ENCODE assay signal across 8 cellular contexts in the genomic region with DNA sequence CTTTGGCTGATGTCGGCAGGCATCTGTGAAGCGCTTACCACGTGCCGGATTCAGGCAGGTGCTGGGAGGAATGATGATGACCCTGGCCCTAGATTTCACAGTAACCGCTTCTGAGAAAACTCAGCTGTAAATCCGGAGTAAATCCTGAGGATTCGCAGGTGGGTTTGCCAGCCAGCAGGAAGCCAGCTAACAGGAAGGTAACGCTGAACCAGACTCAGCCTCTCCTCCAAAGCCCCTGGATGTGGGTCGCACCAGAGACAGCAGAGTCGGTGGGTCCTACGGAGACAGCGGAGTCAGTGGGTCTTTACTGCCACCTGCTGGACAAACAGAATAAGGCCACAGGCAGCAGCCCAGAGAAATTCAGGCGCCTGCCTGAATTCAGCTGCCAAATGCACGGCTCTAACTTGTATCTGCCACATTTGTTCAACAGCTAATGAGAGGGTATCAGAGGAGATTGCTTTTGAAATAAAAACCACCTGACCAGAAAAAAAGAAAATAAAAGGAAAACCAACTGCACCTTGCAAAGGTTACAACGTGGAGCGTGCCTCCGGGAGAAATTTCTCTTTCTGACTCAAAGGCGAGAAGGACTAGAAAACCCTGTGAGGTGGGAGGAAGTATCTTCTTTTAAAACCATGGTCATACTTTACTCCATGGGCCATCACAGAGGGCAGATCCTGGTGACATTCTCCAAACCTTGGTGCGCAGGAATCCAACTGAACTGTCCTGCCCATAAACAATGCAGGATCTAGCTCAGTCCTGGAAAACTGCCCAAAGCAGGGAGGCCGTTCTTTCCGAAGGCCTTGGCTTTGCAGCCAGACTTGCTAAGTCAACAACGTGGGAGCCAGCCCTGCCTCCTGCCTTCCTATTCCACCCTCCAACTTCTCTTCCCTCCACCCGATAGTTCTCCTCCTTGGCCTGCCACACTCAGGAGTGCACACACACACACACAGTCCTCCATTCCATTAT. TPM values are rescaled to one million over a fixed set of nuclear protein-coding genes. Genes with fewer than 3 reads are reported as not detected.
DNase-seq lines count a peak whose midpoint lies in the region; ATAC-seq and TF ChIP-seq lines count a peak whose summit lies in the region.

No MANE protein-coding gene starts in this region.

- in situ Hi-C loops in Caki2 (cut with HindIII; ENCODE audit: low pct_unique_long_range_greater_than_20kb, low sequenced_read_pairs), result no loop called here
- in situ Hi-C loops in Panc1 (cut with HindIII; ENCODE audit: low pct_unique_long_range_greater_than_20kb, low sequenced_read_pairs), result no loop called here

- H3K4me1 ChIP-seq in KMS-11 (ENCODE audit: low read depth, poor library complexity, severe bottlenecking) (peaks cover 6% of the 10 kb centered on the region), Panc1 (ENCODE audit: control insufficient read depth, insufficient read depth, low read length) (peaks cover 19% of the 10 kb centered on the region)

- H3K27ac ChIP-seq in KMS-11 (no peak overlapping the region), Panc1 (ENCODE audit: low read length) (peak overlapping the region; percentile 82)

- H3K27me3 Mint-ChIP-seq in activated T-helper 1 cell treated with anti-CD3 and anti-CD28 coated beads, Interleukin-12 subunit alpha, Interleukin-12 subunit beta, Interleukin-2, Interleukin-4 antibody, amounts not matched to agents 30 ng/mL and 10 ng/mL and 1 ng/mL, durations not matched to agents 14 hours and 24 hours and 36 hours (ENCODE audit: insufficient read depth), result peaks cover 12% of the 10 kb centered on the region
- peaks cover 0 to 3% of the 10 kb centered on the region in 2 donors for H3K27me3 Mint-ChIP-seq in natural killer cell treated with Interleukin-12 subunit alpha and Interleukin-12 subunit beta and Interleukin-15 and Interleukin-18, amount 100 ng/mL, for 72 hours

- no peak overlapping the region for H3K27ac Mint-ChIP-seq in activated T-helper 1 cell treated with anti-CD3 and anti-CD28 coated beads, Interleukin-12 subunit alpha, Interleukin-12 subunit beta, Interleukin-2, Interleukin-4 antibody, amounts not matched to agents 30 ng/mL and 10 ng/mL and 1 ng/mL, durations not matched to agents 14 hours and 24 hours and 36 hours
- H3K27ac Mint-ChIP-seq in natural killer cell treated with Interleukin-12 subunit alpha and Interleukin-12 subunit beta and Interleukin-15 and Interleukin-18, amount 100 ng/mL, for 72 hours, result no peak overlapping the region

- no TSS peak for BruUV-seq in Panc1 (replicated peaks; lab: Mats Ljungman, UMichigan)

- intact Hi-C loops in Panc1 (cut with micrococcal nuclease; ENCODE audit: unreplicated experiment), result loop anchor here (1.0 to 2.0 kb wide), 2 partner anchors 284 to 406 kb away; no protein-coding TSS in a partner anchor
- intact Hi-C loops in activated T-helper 1 cell treated with anti-CD3 and anti-CD28 coated beads, Interleukin-12 subunit alpha, Interleukin-12 subunit beta, Interleukin-2, Interleukin-4 antibody, amounts not matched to agents 30 ng/mL and 10 ng/mL and 1 ng/mL, durations not matched to agents 14 hours and 24 hours and 36 hours (cut with micrococcal nuclease), result loop anchor here (1.0 to 5.0 kb wide), 3 partner anchors 284 to 405 kb away; no protein-coding TSS in a partner anchor

- no peaks in the 10 kb centered on the region for H3K4me1 Mint-ChIP-seq in activated T-helper 1 cell treated with anti-CD3 and anti-CD28 coated beads, Interleukin-12 subunit alpha, Interleukin-12 subunit beta, Interleukin-2, Interleukin-4 antibody, amounts not matched to agents 30 ng/mL and 10 ng/mL and 1 ng/mL, durations not matched to agents 14 hours and 24 hours and 36 hours (ENCODE audit: low read depth)
- H3K4me1 Mint-ChIP-seq in natural killer cell treated with Interleukin-12 subunit alpha and Interleukin-12 subunit beta and Interleukin-15 and Interleukin-18, amount 100 ng/mL, for 72 hours (ENCODE audit: low read depth in 2 of 2), result no peaks in the 10 kb centered on the region

- no peaks in the 10 kb centered on the region for H3K36me3 Mint-ChIP-seq in activated T-helper 1 cell treated with anti-CD3 and anti-CD28 coated beads, Interleukin-12 subunit alpha, Interleukin-12 subunit beta, Interleukin-2, Interleukin-4 antibody, amounts not matched to agents 30 ng/mL and 10 ng/mL and 1 ng/mL, durations not matched to agents 14 hours and 24 hours and 36 hours (ENCODE audit: low read depth)
- H3K36me3 Mint-ChIP-seq in natural killer cell treated with Interleukin-12 subunit alpha and Interleukin-12 subunit beta and Interleukin-15 and Interleukin-18, amount 100 ng/mL, for 72 hours, result no peaks in the 10 kb centered on the region

- H3K9me3 ChIP-seq in Panc1 (ENCODE audit: control insufficient read depth, insufficient read depth, low read depth, low read length), result no peaks in the 10 kb centered on the region

- peak overlapping the region; percentile 50; the same call in 1 of the 2 replicates for H2AFZ ChIP-seq in KMS-11 (ENCODE audit: low read depth)

- peak; percentile 39 for DNase-seq in Caki2 (ENCODE audit: low read depth)
- peak; percentile 52 for DNase-seq in Panc1 (ENCODE audit: low read depth, low spot score)
- peak; percentile 39 for DNase-seq in activated T-helper 1 cell treated with anti-CD3 and anti-CD28 coated beads, Interleukin-12 subunit alpha, Interleukin-12 subunit beta, Interleukin-2, Interleukin-4 antibody, amounts not matched to agents 30 ng/mL and 10 ng/mL and 1 ng/mL, durations not matched to agents 14 hours and 24 hours and 36 hours (ENCODE audit: low spot score)
- DNase-seq in fibroblast of the conjunctiva (ENCODE audit: low read depth), result peak; percentile 77
- no peak for DNase-seq in natural killer cell treated with Interleukin-12 subunit alpha and Interleukin-12 subunit beta and Interleukin-15 and Interleukin-18, amount 100 ng/mL, for 72 hours (ENCODE audit: low spot score)
- peak; percentile 14 to 73 (median 57) for DNase-seq in stimulated activated naive CD4-positive, alpha-beta T cell (lab: John Stamatoyannopoulos, UW)

- no peaks in the 10 kb centered on the region for H3K9me3 Mint-ChIP-seq in activated T-helper 1 cell treated with anti-CD3 and anti-CD28 coated beads, Interleukin-12 subunit alpha, Interleukin-12 subunit beta, Interleukin-2, Interleukin-4 antibody, amounts not matched to agents 30 ng/mL and 10 ng/mL and 1 ng/mL, durations not matched to agents 14 hours and 24 hours and 36 hours
- H3K9me3 Mint-ChIP-seq in natural killer cell treated with Interleukin-12 subunit alpha and Interleukin-12 subunit beta and Interleukin-15 and Interleukin-18, amount 100 ng/mL, for 72 hours, result no peaks in the 10 kb centered on the region

- H3K4me3 Mint-ChIP-seq in activated T-helper 1 cell treated with anti-CD3 and anti-CD28 coated beads, Interleukin-12 subunit alpha, Interleukin-12 subunit beta, Interleukin-2, Interleukin-4 antibody, amounts not matched to agents 30 ng/mL and 10 ng/mL and 1 ng/mL, durations not matched to agents 14 hours and 24 hours and 36 hours, result no peak overlapping the region
- H3K4me3 Mint-ChIP-seq in natural killer cell treated with Interleukin-12 subunit alpha and Interleukin-12 subunit beta and Interleukin-15 and Interleukin-18, amount 100 ng/mL, for 72 hours, result no peak overlapping the region

- POLR2A ChIA-PET in Panc1 (lab: Charles Lee), result interaction anchor here (0.5 to 0.6 kb wide), 3 partner anchors 200 to 292 kb away, joined by 3 to 9 read pairs (median 6); no protein-coding TSS in a partner anchor

- no peaks in the 10 kb centered on the region for H4K20me1 ChIP-seq in KMS-11 (ENCODE audit: insufficient read depth)

- ATAC-seq in Panc1 (peak; percentile 93), GM21528 (IDR thresholded peaks at IDR 0.05; ENCODE audit: low FRiP score, unreplicated experiment) (no peak)
- peak; percentile 76 to 85 for ATAC-seq in natural killer cell treated with Interleukin-12 subunit alpha and Interleukin-12 subunit beta and Interleukin-15 and Interleukin-18, amount 100 ng/mL, for 72 hours

- H3K9ac ChIP-seq in KMS-11, result no peak overlapping the region

- CTCF ChIA-PET in Panc1 (lab: Charles Lee), result interaction anchor here (0.6 to 3.3 kb wide), 10 partner anchors 14 to 376 kb away, joined by 3 to 15 read pairs (median 4); a partner anchor contains a TSS

- H3K27me3 ChIP-seq in KMS-11 (ENCODE audit: insufficient read depth, low read depth) (no peaks in the 10 kb centered on the region), Panc1 (ENCODE audit: control insufficient read depth, insufficient read depth, low read length) (no peaks in the 10 kb centered on the region)

- H3K4me3 ChIP-seq in KMS-11 (IDR thresholded peaks at IDR 0.05; ENCODE audit: insufficient read depth, low read depth, low read length), result no peak overlapping the region
- peak overlapping the region in 1 of 2 experiments; percentile 33; a peak in 2 of 4 replicates for H3K4me3 ChIP-seq in Panc1 (ENCODE audit: low read depth in 2 of 2, low read length in 2 of 2)

- H3K36me3 ChIP-seq in KMS-11 (ENCODE audit: insufficient read depth) (no peaks in the 10 kb centered on the region), Panc1 (ENCODE audit: control insufficient read depth, insufficient read depth, low read length) (no peaks in the 10 kb centered on the region)

- TF ChIP-seq CTCF in KMS-11 (conservative IDR thresholded peaks at IDR 0.05; ENCODE audit: low read depth, low read length), result peak; percentile 98
- peak; percentile 97 for TF ChIP-seq CTCF in Panc1 (IDR thresholded peaks at IDR 0.05)

- no peaks in the 10 kb centered on the region for H3K79me2 ChIP-seq in KMS-11 (ENCODE audit: insufficient read depth, low read depth)

- H3K4me2 ChIP-seq in KMS-11, result peak overlapping the region; percentile 53

RNA-seq across cellular contexts. Expression of a gene that starts 16.3 kb away (rescaled TPM):
- 154 and 171 TPM in 2 replicates for total RNA-seq in Caki2 (2014; rRNA removed; shearing (Covaris generic); ENCODE audit: low replicate concordance)
- total RNA-seq in Panc1 (2021; ENCODE audit: unreplicated experiment), result 152 TPM
- 122 TPM for polyA plus RNA-seq in Panc1 (2012; ENCODE audit: insufficient read length)
- total RNA-seq in activated T-helper 1 cell treated with anti-CD3 and anti-CD28 coated beads, Interleukin-12 subunit alpha, Interleukin-12 subunit beta, Interleukin-2, Interleukin-4 antibody, amounts not matched to agents 30 ng/mL and 10 ng/mL and 1 ng/mL, durations not matched to agents 14 hours and 24 hours and 36 hours, result 62.2 and 64.6 TPM in 2 replicates
- 10 to 100 TPM; 21.8 to 37.6 TPM for total RNA-seq in natural killer cell treated with Interleukin-12 subunit alpha and Interleukin-12 subunit beta and Interleukin-15 and Interleukin-18, amount 100 ng/mL, for 72 hours

RNA-seq across cellular contexts. Expression of a gene that starts 58.8 kb away (rescaled TPM):
- 72.1 and 77.8 TPM in 2 replicates for total RNA-seq in Caki2 (2014; rRNA removed; shearing (Covaris generic); ENCODE audit: low replicate concordance)
- 131 TPM for total RNA-seq in Panc1 (2021; ENCODE audit: unreplicated experiment)
- polyA plus RNA-seq in Panc1 (2012; ENCODE audit: insufficient read length), result 65.1 TPM
- total RNA-seq in activated T-helper 1 cell treated with anti-CD3 and anti-CD28 coated beads, Interleukin-12 subunit alpha, Interleukin-12 subunit beta, Interleukin-2, Interleukin-4 antibody, amounts not matched to agents 30 ng/mL and 10 ng/mL and 1 ng/mL, durations not matched to agents 14 hours and 24 hours and 36 hours, result 142 and 155 TPM in 2 replicates
- total RNA-seq in natural killer cell treated with Interleukin-12 subunit alpha and Interleukin-12 subunit beta and Interleukin-15 and Interleukin-18, amount 100 ng/mL, for 72 hours, result 100 to 1,000 TPM in 1 of 2 donors, 10 to 100 TPM in 1; 84.9 to 126 TPM
